ENCODE assay signal across 8 cellular contexts in the genomic region with DNA sequence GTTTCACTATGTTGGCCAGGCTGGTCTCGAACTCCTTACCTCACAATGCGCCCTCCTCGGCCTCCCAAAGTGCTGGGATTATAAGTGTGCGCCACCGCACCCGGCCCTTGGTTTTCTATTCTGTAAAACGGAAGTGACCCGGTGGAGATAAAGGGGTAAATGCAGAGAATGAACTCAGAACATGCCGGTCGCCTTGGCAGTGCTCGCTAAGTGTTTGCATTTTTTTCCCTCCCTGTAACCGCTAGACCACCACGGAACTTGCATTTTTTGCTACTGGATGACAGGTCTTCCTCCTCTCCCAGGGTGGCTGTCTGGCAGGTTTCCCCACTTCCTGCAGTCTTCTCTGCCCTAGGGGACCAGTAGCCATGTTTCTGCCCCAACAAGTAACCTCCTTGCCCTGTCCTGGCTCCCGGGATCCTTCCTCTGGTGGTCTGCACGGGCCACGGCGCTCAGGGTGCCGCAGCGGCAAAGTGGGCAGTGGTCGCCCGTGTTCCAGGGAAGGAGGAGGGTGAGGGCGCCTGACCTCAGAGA. TPM values are rescaled to one million over a fixed set of nuclear protein-coding genes. Genes with fewer than 3 reads are reported as not detected.
DNase-seq lines count a peak whose midpoint lies in the region; ATAC-seq, FAIRE-seq and TF ChIP-seq lines count a peak whose summit lies in the region.

No MANE protein-coding gene starts in this region.

- TSS peak; percentile 97 for BruUV-seq in HepG2 (replicated peaks; lab: Mats Ljungman, UMichigan)

- no peaks in the 10 kb centered on the region for H3K36me3 ChIP-seq in HepG2 (replicated peaks in 1 of 2; ENCODE audit: control insufficient read depth in 1 of 2, insufficient read depth in 2 of 2, low read length in 2 of 2)
- H3K36me3 ChIP-seq in transverse colon = no peaks in the 10 kb centered on the region

- CTCF ChIA-PET in HepG2 (lab: Yijun Ruan, JAX; ENCODE audit: low intra/inter-chr PET ratio, low total read pairs) = no interaction called here

- TF ChIP-seq POLR2A in HepG2 (IDR thresholded peaks at IDR 0.05; ENCODE audit: insufficient read depth in 1 of 2, low read depth in 2 of 2, low read length in 2 of 2) = no peak
- no peak for TF ChIP-seq POLR2A in transverse colon (IDR thresholded peaks at IDR 0.05)

- H3K27ac Mint-ChIP-seq in activated T-cell treated with anti-CD3 and anti-CD28 coated beads, Interleukin-2, amount 50 U/mL, for 24 hours = peak overlapping the region; percentile 93

- peak overlapping the region; percentile 92 for H3K9ac ChIP-seq in HepG2 (ENCODE audit: insufficient read depth, low read depth, low read length)

- TF ChIP-seq CTCF in HepG2 (CRISPR knock-in tag; IDR thresholded peaks at IDR 0.05) (no peak), transverse colon (IDR thresholded peaks at IDR 0.05) (no peak), foreskin fibroblast (IDR thresholded peaks at IDR 0.05; ENCODE audit: low read depth, low read length) (no peak)

- H3K4me1 Mint-ChIP-seq in activated T-cell treated with anti-CD3 and anti-CD28 coated beads, Interleukin-2, amount 50 U/mL, for 24 hours (ENCODE audit: low read depth) = peaks cover 30% of the 10 kb centered on the region

- WGBS in HepG2 (ENCODE audit: low lambda C conversion rate) = 60% methylated on average over 18 of the region's 22 CpGs
- 84 to 96% methylated on average over 10 to 22 of the region's 22 CpGs for WGBS in transverse colon (ENCODE audit: low coverage in 1 of 2), 2 donors

- H4K20me1 ChIP-seq in HepG2 (ENCODE audit: insufficient read depth, low read length) = no peaks in the 10 kb centered on the region

- H3K4me3 Mint-ChIP-seq in activated T-cell treated with anti-CD3 and anti-CD28 coated beads, Interleukin-2, amount 50 U/mL, for 24 hours = peak overlapping the region; percentile 78

- no peaks in the 10 kb centered on the region for H3K79me2 ChIP-seq in HepG2 (ENCODE audit: insufficient read depth, low read length)

- TF ChIP-seq EP300 in HepG2 (IDR thresholded peaks at IDR 0.05; ENCODE audit: low read depth in 2 of 2, low read length in 2 of 2) = no peak
- no peak for TF ChIP-seq EP300 in HepG2 (CRISPR knock-in tag; IDR thresholded peaks at IDR 0.05; ENCODE audit: borderline replicate concordance)
- no peak for TF ChIP-seq EP300 in transverse colon (IDR thresholded peaks at IDR 0.05; ENCODE audit: low read depth)

- H3K4me3 ChIP-seq in HepG2 (replicated peaks in 1 of 3; ENCODE audit: insufficient read depth in 1 of 3, low read depth in 2 of 3, low read length in 3 of 3) (peak overlapping the region; percentile 58 to 74 (median 60)), transverse colon (no peak overlapping the region), foreskin fibroblast (ENCODE audit: low read depth in 1 of 2, low read length in 2 of 2) (no peak overlapping the region)

- H3K4me2 ChIP-seq in HepG2 (ENCODE audit: low read depth, low read length) = peak overlapping the region; percentile 96

- H3K27ac ChIP-seq in HepG2 (ENCODE audit: extremely low read length, insufficient read depth, low read length) = peak overlapping the region; percentile 94
- H3K27ac ChIP-seq in transverse colon = peak overlapping the region; percentile 67 to 87 (median 78)

- peak; percentile 32 for ATAC-seq in HepG2

- peak; percentile 45 for DNase-seq in activated T-cell treated with anti-CD3 and anti-CD28 coated beads, Interleukin-2, amount 50 U/mL, for 24 hours
- no peak for DNase-seq in activated T-cell treated with anti-CD3 and anti-CD28 coated beads, Interleukin-2, amount 50 U/mL, for 1 hour
- DNase-seq in activated T-cell treated with anti-CD3 and anti-CD28 coated beads, Interleukin-2, amount 50 U/mL, for 48 hours = peak; percentile 52 to 53
- DNase-seq in HepG2 (ENCODE audit: low spot score) (no peak), transverse colon (no peak), dermis blood vessel endothelial cell (no peak), NCI-H510A (lab: John Stamatoyannopoulos, UW) (no peak), foreskin fibroblast (no peak)

- H3K9me3 Mint-ChIP-seq in activated T-cell treated with anti-CD3 and anti-CD28 coated beads, Interleukin-2, amount 50 U/mL, for 24 hours = no peaks in the 10 kb centered on the region

- no peak for FAIRE-seq in HepG2 (lab: Jason Lieb, UNC)

- H3K9me3 ChIP-seq in HepG2 (ENCODE audit: low read length) (no peaks in the 10 kb centered on the region), transverse colon (no peaks in the 10 kb centered on the region)

- no peak overlapping the region for H2AFZ ChIP-seq in HepG2 (ENCODE audit: low read length)

- no peaks in the 10 kb centered on the region for H3K27me3 Mint-ChIP-seq in activated T-cell treated with anti-CD3 and anti-CD28 coated beads, Interleukin-2, amount 50 U/mL, for 24 hours

- H3K27me3 ChIP-seq in HepG2 (ENCODE audit: control insufficient read depth in 1 of 2, insufficient read depth in 2 of 2, low read length in 2 of 2) (no peaks in the 10 kb centered on the region), transverse colon (no peaks in the 10 kb centered on the region)

- no peaks in the 10 kb centered on the region for H3K36me3 Mint-ChIP-seq in activated T-cell treated with anti-CD3 and anti-CD28 coated beads, Interleukin-2, amount 50 U/mL, for 24 hours (ENCODE audit: low read depth)

- peaks cover 53% of the 10 kb centered on the region for H3K4me1 ChIP-seq in HepG2 (ENCODE audit: insufficient read depth, low read length)
- peaks cover 6 to 21% (median 9%) of the 10 kb centered on the region in 4 donors for H3K4me1 ChIP-seq in transverse colon

- TF ChIP-seq RAD21 in HepG2 (CRISPR knock-in tag; IDR thresholded peaks at IDR 0.05) = no peak

- in situ Hi-C loops in HepG2 (cut with HindIII; ENCODE audit: extremely low pct_ligation_motif_present, low pct_unique_long_range_greater_than_20kb) (no loop called here), transverse colon (cut with MboI; ENCODE audit: low pct_ligation_motif_present in 1 of 4, low pct_unique_long_range_greater_than_20kb in 1 of 4, low sequenced_read_pairs in 3 of 4) (loop anchor here in 2 of 4 donors (25.0 kb wide), 1 partner anchor 1024 kb away; no protein-coding TSS in a partner anchor)

- POLR2A ChIA-PET in HepG2 (lab: Yijun Ruan, JAX) = interaction anchor here (1.1 kb wide), 1 partner anchor 102 kb away, joined by 4 read pairs; no protein-coding TSS in a partner anchor

- intact Hi-C loops in HepG2 (cut with micrococcal nuclease; ENCODE audit: unreplicated experiment) = loop anchor here (5.0 to 10.0 kb wide), 2 partner anchors 61 to 1032 kb away; no protein-coding TSS in a partner anchor
- intact Hi-C loops in transverse colon (cut with DNase I; ENCODE audit: low total_unique reads) = loop anchor here (10.0 kb wide), 1 partner anchor 292 kb away; no protein-coding TSS in a partner anchor

TF ChIP-seq in HepG2, 621 proteins besides CTCF, POLR2A, EP300 and RAD21 (continues in another document):
- TF ChIP-seq, protein P1, sequence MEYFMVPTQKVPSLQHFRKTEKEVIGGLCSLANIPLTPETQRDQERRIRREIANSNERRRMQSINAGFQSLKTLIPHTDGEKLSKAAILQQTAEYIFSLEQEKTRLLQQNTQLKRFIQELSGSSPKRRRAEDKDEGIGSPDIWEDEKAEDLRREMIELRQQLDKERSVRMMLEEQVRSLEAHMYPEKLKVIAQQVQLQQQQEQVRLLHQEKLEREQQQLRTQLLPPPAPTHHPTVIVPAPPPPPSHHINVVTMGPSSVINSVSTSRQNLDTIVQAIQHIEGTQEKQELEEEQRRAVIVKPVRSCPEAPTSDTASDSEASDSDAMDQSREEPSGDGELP (IDR thresholded peaks at IDR 0.05; ENCODE audit: borderline replicate concordance, low read depth) = no peak
- TF ChIP-seq, protein P2, sequence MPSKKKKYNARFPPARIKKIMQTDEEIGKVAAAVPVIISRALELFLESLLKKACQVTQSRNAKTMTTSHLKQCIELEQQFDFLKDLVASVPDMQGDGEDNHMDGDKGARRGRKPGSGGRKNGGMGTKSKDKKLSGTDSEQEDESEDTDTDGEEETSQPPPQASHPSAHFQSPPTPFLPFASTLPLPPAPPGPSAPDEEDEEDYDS (CRISPR knock-in tag; IDR thresholded peaks at IDR 0.05) = no peak
- TF ChIP-seq ZNF615 (CRISPR knock-in tag; IDR thresholded peaks at IDR 0.05; ENCODE audit: borderline replicate concordance) (0 out of 2 replicates have a peak, but pooled peaks have one; percentile 69), ZNF441 (CRISPR knock-in tag; IDR thresholded peaks at IDR 0.05; ENCODE audit: borderline replicate concordance) (no peak)

RNA-seq across cellular contexts. Expression of gene GNA12, which starts 18.8 kb away (rescaled TPM):
- total RNA-seq in HepG2 (2016; rRNA removed; fragmentation: Illumina TruSeq; extraction: Trizol) (16.2 and 23.3 TPM in 2 replicates), transverse colon (10 to 100 TPM; 18.9 to 39.6 (median 22.2) TPM), dermis blood vessel endothelial cell (17.4 and 78.6 TPM in 2 replicates)
- 7.2 and 7.5 TPM in 2 replicates for total RNA-seq in HepG2 (2016; cell fraction: cytosol; rRNA removed; fragmentation: Illumina TruSeq; extraction: Trizol; ENCODE audit: low read depth)
- total RNA-seq in HepG2 (2016; cell fraction: insoluble cytoplasmic fraction; rRNA removed; fragmentation: Illumina TruSeq; extraction: Trizol) = 16.1 and 17.2 TPM in 2 replicates
- 26.9 and 27.9 TPM in 2 replicates for total RNA-seq in HepG2 (2016; cell fraction: membrane; rRNA removed; fragmentation: Illumina TruSeq; extraction: Trizol)
- total RNA-seq in HepG2 (2016; cell fraction: nucleus; rRNA removed; fragmentation: Illumina TruSeq; extraction: Trizol) = 14.4 and 16.2 TPM in 2 replicates
- polyA plus RNA-seq in HepG2 (2011; rRNA removed) = 50.9 and 68.0 TPM in 2 replicates
- polyA plus RNA-seq in HepG2 (2011; cell fraction: cytosol; rRNA removed) = 45.6 and 47.6 TPM in 2 replicates
- polyA plus RNA-seq in HepG2 (2011; cell fraction: nucleus; rRNA removed) = 34.2 and 39.3 TPM in 2 replicates
- polyA plus RNA-seq in HepG2 (2012) = 39.2 and 40.4 TPM in 2 replicates
- polyA plus RNA-seq in HepG2 (2016; cell fraction: cytosol; fragmentation: Illumina TruSeq; extraction: Trizol; ENCODE audit: low read depth) = 11.0 and 12.4 TPM in 2 replicates
- 33.6 and 42.6 TPM in 2 replicates for polyA plus RNA-seq in HepG2 (2016; cell fraction: insoluble cytoplasmic fraction; fragmentation: Illumina TruSeq; extraction: Trizol; ENCODE audit: low read depth)
- 39.2 and 40.8 TPM in 2 replicates for polyA plus RNA-seq in HepG2 (2016; cell fraction: membrane; fragmentation: Illumina TruSeq; extraction: Trizol; ENCODE audit: low read depth)
- 26.9 and 29.3 TPM in 2 replicates for polyA plus RNA-seq in HepG2 (2016; cell fraction: nucleus; fragmentation: Illumina TruSeq; extraction: Trizol; ENCODE audit: insufficient read depth, low read depth)
- polyA minus RNA-seq in HepG2 (2011; rRNA and poly(A)+ RNA removed; ENCODE audit: low replicate concordance) = 54.6 and 166 TPM in 2 replicates
- polyA minus RNA-seq in HepG2 (2011; cell fraction: cytosol; rRNA and poly(A)+ RNA removed) = 37.4 and 48.5 TPM in 2 replicates
- polyA minus RNA-seq in HepG2 (2011; cell fraction: nucleus; rRNA and poly(A)+ RNA removed) = 30.9 and 39.8 TPM in 2 replicates

Comparison
In these comparisons a context has a peak if more than half of its experiments do, and no peak if none do; other contexts are left out.
1. DNase-seq: peak in activated T-cell treated with anti-CD3 and anti-CD28 coated beads, Interleukin-2, amount 50 U/mL, for 24 hours (single experiment) and activated T-cell treated with anti-CD3 and anti-CD28 coated beads, Interleukin-2, amount 50 U/mL, for 48 hours (2 of 2); none in activated T-cell treated with anti-CD3 and anti-CD28 coated beads, Interleukin-2, amount 50 U/mL, for 1 hour (single experiment), HepG2 (single experiment), transverse colon (single experiment), dermis blood vessel endothelial cell (single experiment), NCI-H510A (single experiment) and foreskin fibroblast (0 of 2).
2. H3K4me3 ChIP-seq: peak in HepG2 (3 of 3); none in transverse colon (0 of 4) and foreskin fibroblast (0 of 2).